1 cellular context compared by ENCODE assay signal in the genomic region with DNA sequence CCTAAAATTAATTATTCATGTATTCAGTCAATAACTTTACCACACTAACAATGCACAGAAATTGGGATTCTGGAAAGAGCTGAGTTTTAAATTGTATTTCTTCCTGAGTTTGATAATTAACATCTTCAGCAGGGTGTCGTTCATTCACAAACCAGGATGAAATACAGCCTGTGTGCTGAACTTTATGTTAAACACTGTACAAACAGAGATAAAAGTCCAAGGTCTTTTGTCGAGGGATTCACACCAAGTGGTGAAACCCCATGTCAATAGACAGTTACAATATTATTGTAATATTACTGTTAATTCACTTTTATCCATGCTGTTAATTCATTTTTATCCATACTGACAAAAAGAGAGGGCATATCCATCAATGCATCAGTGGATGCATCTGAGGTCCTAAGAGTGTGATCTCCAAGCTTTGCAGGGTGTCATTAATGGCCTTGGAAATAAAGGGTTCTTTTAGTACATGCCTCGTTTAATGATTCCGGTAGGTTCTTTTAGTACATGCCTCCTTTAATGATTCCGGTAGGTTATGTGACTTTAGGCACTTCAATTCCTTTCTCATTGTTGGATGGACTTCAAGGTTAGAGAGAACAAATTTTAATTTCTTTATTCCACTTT.
A peak's percentile ranks its signal among the peaks of the same experiment; 100 is the strongest.
TF ChIP-seq lines count a peak whose summit lies in the region.

No MANE protein-coding gene starts in this region.

TF ChIP-seq in HepG2, 621 proteins besides CTCF, POLR2A, EP300 and RAD21 (continued from another document and continues in another):
- TF ChIP-seq, protein P1, sequence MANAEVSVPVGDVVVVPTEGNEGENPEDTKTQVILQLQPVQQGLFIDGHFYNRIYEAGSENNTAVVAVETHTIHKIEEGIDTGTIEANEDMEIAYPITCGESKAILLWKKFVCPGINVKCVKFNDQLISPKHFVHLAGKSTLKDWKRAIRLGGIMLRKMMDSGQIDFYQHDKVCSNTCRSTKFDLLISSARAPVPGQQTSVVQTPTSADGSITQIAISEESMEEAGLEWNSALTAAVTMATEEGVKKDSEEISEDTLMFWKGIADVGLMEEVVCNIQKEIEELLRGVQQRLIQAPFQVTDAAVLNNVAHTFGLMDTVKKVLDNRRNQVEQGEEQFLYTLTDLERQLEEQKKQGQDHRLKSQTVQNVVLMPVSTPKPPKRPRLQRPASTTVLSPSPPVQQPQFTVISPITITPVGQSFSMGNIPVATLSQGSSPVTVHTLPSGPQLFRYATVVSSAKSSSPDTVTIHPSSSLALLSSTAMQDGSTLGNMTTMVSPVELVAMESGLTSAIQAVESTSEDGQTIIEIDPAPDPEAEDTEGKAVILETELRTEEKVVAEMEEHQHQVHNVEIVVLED (CRISPR knock-in tag; IDR thresholded peaks at IDR 0.05; ENCODE audit: borderline replicate concordance) = peak; percentile 30; the same call in 1 of the 2 replicates
- TF ChIP-seq NR2C2 (CRISPR knock-in tag; IDR thresholded peaks at IDR 0.05; ENCODE audit: borderline replicate concordance) (0 out of 2 replicates have a peak, but pooled peaks have one; percentile 31), ZSCAN22 (CRISPR knock-in tag; IDR thresholded peaks at IDR 0.05) (no peak), POGZ (CRISPR knock-in tag; IDR thresholded peaks at IDR 0.05) (peak; percentile 88), BHLHE40 (IDR thresholded peaks at IDR 0.05; ENCODE audit: low read length) (no peak), NFE2 (CRISPR knock-in tag; IDR thresholded peaks at IDR 0.05) (no peak), NCOA2 (CRISPR knock-in tag; IDR thresholded peaks at IDR 0.05) (peak; percentile 86), MAFF (IDR thresholded peaks at IDR 0.05; ENCODE audit: low read depth, low read length) (no peak), ZNF644 (CRISPR knock-in tag; IDR thresholded peaks at IDR 0.05; ENCODE audit: low read depth) (peak; percentile 76; the same call in 1 of the 2 replicates), YY1 (IDR thresholded peaks at IDR 0.05; ENCODE audit: insufficient read depth, insufficient replicate concordance, low read depth, low read length) (no peak), PHF21A (CRISPR knock-in tag; IDR thresholded peaks at IDR 0.05) (0 out of 2 replicates have a peak, but pooled peaks have one; percentile 34), ZNF367 (CRISPR knock-in tag; IDR thresholded peaks at IDR 0.05; ENCODE audit: borderline replicate concordance) (no peak), FOXA3 (CRISPR knock-in tag; IDR thresholded peaks at IDR 0.05) (peak; percentile 79), ZNF510 (CRISPR knock-in tag; IDR thresholded peaks at IDR 0.05; ENCODE audit: low read depth) (no peak), TAF1 (CRISPR knock-in tag; IDR thresholded peaks at IDR 0.05) (no peak), HNF4A (CRISPR knock-in tag; IDR thresholded peaks at IDR 0.05) (peak; percentile 97), ZNF343 (CRISPR knock-in tag; IDR thresholded peaks at IDR 0.05) (no peak), TBX2 (CRISPR knock-in tag; IDR thresholded peaks at IDR 0.05; ENCODE audit: borderline replicate concordance) (peak; percentile 68; the same call in 1 of the 2 replicates), ZNF451 (CRISPR knock-in tag; IDR thresholded peaks at IDR 0.05) (no peak), RELA (CRISPR knock-in tag; IDR thresholded peaks at IDR 0.05) (no peak), FOXP1 (IDR thresholded peaks at IDR 0.05) (no peak), FOXP1 (CRISPR knock-in tag; IDR thresholded peaks at IDR 0.05) (peak; percentile 73), RBM22 (optimal IDR thresholded peaks at IDR 0.05; ENCODE audit: low read length) (no peak), POLR2G (IDR thresholded peaks at IDR 0.05; ENCODE audit: low read depth, low read length) (no peak), ZNF569 (CRISPR knock-in tag; IDR thresholded peaks at IDR 0.05; ENCODE audit: borderline replicate concordance) (no peak), ZNF180 (CRISPR knock-in tag; IDR thresholded peaks at IDR 0.05; ENCODE audit: borderline replicate concordance, low read depth) (no peak), NR3C1 (CRISPR knock-in tag; IDR thresholded peaks at IDR 0.05) (no peak), FOXK1 (CRISPR knock-in tag; IDR thresholded peaks at IDR 0.05; ENCODE audit: borderline replicate concordance, low read depth) (peak; percentile 34; the same call in 1 of the 2 replicates), ELF4 (CRISPR knock-in tag; IDR thresholded peaks at IDR 0.05; ENCODE audit: borderline replicate concordance) (no peak)
- TF ChIP-seq, protein P2, sequence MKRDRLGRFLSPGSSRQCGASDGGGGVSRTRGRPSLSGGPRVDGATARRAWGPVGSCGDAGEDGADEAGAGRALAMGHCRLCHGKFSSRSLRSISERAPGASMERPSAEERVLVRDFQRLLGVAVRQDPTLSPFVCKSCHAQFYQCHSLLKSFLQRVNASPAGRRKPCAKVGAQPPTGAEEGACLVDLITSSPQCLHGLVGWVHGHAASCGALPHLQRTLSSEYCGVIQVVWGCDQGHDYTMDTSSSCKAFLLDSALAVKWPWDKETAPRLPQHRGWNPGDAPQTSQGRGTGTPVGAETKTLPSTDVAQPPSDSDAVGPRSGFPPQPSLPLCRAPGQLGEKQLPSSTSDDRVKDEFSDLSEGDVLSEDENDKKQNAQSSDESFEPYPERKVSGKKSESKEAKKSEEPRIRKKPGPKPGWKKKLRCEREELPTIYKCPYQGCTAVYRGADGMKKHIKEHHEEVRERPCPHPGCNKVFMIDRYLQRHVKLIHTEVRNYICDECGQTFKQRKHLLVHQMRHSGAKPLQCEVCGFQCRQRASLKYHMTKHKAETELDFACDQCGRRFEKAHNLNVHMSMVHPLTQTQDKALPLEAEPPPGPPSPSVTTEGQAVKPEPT (CRISPR knock-in tag; IDR thresholded peaks at IDR 0.05; ENCODE audit: low read depth) = no peak
- TF ChIP-seq, protein P3, sequence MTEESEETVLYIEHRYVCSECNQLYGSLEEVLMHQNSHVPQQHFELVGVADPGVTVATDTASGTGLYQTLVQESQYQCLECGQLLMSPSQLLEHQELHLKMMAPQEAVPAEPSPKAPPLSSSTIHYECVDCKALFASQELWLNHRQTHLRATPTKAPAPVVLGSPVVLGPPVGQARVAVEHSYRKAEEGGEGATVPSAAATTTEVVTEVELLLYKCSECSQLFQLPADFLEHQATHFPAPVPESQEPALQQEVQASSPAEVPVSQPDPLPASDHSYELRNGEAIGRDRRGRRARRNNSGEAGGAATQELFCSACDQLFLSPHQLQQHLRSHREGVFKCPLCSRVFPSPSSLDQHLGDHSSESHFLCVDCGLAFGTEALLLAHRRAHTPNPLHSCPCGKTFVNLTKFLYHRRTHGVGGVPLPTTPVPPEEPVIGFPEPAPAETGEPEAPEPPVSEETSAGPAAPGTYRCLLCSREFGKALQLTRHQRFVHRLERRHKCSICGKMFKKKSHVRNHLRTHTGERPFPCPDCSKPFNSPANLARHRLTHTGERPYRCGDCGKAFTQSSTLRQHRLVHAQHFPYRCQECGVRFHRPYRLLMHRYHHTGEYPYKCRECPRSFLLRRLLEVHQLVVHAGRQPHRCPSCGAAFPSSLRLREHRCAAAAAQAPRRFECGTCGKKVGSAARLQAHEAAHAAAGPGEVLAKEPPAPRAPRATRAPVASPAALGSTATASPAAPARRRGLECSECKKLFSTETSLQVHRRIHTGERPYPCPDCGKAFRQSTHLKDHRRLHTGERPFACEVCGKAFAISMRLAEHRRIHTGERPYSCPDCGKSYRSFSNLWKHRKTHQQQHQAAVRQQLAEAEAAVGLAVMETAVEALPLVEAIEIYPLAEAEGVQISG (CRISPR knock-in tag; IDR thresholded peaks at IDR 0.05) = no peak
- TF ChIP-seq, protein P4, sequence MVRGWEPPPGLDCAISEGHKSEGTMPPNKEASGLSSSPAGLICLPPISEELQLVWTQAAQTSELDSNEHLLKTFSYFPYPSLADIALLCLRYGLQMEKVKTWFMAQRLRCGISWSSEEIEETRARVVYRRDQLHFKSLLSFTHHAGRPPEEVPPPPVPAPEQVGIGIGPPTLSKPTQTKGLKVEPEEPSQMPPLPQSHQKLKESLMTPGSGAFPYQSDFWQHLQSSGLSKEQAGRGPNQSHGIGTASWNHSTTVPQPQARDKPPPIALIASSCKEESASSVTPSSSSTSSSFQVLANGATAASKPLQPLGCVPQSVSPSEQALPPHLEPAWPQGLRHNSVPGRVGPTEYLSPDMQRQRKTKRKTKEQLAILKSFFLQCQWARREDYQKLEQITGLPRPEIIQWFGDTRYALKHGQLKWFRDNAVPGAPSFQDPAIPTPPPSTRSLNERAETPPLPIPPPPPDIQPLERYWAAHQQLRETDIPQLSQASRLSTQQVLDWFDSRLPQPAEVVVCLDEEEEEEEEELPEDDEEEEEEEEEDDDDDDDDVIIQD (CRISPR knock-in tag; IDR thresholded peaks at IDR 0.05; ENCODE audit: low read depth) = peak; percentile 97
- TF ChIP-seq, protein P5, sequence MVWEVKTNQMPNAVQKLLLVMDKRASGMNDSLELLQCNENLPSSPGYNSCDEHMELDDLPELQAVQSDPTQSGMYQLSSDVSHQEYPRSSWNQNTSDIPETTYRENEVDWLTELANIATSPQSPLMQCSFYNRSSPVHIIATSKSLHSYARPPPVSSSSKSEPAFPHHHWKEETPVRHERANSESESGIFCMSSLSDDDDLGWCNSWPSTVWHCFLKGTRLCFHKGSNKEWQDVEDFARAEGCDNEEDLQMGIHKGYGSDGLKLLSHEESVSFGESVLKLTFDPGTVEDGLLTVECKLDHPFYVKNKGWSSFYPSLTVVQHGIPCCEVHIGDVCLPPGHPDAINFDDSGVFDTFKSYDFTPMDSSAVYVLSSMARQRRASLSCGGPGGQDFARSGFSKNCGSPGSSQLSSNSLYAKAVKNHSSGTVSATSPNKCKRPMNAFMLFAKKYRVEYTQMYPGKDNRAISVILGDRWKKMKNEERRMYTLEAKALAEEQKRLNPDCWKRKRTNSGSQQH (CRISPR knock-in tag; IDR thresholded peaks at IDR 0.05; ENCODE audit: low read depth) = no peak
- TF ChIP-seq, protein P6, sequence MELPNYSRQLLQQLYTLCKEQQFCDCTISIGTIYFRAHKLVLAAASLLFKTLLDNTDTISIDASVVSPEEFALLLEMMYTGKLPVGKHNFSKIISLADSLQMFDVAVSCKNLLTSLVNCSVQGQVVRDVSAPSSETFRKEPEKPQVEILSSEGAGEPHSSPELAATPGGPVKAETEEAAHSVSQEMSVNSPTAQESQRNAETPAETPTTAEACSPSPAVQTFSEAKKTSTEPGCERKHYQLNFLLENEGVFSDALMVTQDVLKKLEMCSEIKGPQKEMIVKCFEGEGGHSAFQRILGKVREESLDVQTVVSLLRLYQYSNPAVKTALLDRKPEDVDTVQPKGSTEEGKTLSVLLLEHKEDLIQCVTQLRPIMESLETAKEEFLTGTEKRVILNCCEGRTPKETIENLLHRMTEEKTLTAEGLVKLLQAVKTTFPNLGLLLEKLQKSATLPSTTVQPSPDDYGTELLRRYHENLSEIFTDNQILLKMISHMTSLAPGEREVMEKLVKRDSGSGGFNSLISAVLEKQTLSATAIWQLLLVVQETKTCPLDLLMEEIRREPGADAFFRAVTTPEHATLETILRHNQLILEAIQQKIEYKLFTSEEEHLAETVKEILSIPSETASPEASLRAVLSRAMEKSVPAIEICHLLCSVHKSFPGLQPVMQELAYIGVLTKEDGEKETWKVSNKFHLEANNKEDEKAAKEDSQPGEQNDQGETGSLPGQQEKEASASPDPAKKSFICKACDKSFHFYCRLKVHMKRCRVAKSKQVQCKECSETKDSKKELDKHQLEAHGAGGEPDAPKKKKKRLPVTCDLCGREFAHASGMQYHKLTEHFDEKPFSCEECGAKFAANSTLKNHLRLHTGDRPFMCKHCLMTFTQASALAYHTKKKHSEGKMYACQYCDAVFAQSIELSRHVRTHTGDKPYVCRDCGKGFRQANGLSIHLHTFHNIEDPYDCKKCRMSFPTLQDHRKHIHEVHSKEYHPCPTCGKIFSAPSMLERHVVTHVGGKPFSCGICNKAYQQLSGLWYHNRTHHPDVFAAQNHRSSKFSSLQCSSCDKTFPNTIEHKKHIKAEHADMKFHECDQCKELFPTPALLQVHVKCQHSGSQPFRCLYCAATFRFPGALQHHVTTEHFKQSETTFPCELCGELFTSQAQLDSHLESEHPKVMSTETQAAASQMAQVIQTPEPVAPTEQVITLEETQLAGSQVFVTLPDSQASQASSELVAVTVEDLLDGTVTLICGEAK (IDR thresholded peaks at IDR 0.05) = no peak
- TF ChIP-seq, protein P6 (CRISPR knock-in tag; IDR thresholded peaks at IDR 0.05) = no peak
- TF ChIP-seq, protein P7, sequence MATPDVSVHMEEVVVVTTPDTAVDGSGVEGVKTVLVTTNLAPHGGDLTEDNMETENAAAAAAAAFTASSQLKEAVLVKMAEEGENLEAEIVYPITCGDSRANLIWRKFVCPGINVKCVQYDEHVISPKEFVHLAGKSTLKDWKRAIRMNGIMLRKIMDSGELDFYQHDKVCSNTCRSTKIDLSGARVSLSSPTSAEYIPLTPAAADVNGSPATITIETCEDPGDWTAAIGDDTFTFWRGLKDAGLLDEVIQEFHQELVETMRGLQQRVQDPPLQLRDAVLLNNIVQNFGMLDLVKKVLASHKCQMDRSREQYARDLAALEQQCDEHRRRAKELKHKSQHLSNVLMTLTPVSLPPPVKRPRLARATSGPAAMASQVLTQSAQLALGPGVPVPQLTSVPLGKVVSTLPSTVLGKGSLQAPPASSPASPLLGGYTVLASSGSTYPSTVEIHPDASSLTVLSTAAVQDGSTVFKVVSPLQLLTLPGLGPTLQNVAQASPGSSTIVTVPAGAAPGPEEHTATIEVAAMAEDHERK (CRISPR knock-in tag; IDR thresholded peaks at IDR 0.05; ENCODE audit: low read depth) = no peak
